In the genomic region with DNA sequence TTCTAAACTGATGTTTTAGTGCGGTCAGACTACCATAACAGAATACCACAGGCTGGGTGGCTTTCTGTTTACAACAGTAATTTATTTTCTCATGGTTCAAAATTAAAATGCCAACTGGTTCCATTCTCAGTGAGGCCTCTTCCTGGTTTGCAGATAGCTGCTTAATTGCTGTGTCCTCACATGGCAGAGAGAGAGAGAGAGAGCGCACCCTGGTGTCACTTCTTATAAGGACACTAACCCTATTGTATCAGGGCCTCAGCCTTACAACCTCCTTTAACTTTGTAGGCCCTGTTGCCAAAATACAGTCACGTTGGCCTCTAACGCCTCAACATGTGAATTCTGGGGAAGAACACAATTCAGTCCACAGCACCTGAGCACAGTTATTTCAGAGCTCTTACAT, we compare ENCODE assay signal across 8 cellular contexts. TPM values are rescaled to one million over a fixed set of nuclear protein-coding genes. Genes with fewer than 3 reads are reported as not detected.
DNase-seq lines count a peak whose midpoint lies in the region; ATAC-seq, FAIRE-seq and TF ChIP-seq lines count a peak whose summit lies in the region.

No MANE protein-coding gene starts in this region.

- ATAC-seq in GM18498 (IDR thresholded peaks at IDR 0.05; ENCODE audit: unreplicated experiment) (peak; percentile 89), HG02981 (IDR thresholded peaks at IDR 0.05; ENCODE audit: unreplicated experiment) (peak; percentile 66), HG02973 (IDR thresholded peaks at IDR 0.05; ENCODE audit: unreplicated experiment) (no peak)

- no peak for TF ChIP-seq POLR2A in endothelial cell of umbilical vein (IDR thresholded peaks at IDR 0.05; ENCODE audit: low read depth, low read length)

- no peaks in the 10 kb centered on the region for H3K9me1 ChIP-seq in endothelial cell of umbilical vein (replicated peaks; ENCODE audit: control insufficient read depth, extremely low read depth, insufficient read depth, low read length)

- FAIRE-seq in endothelial cell of umbilical vein (lab: Jason Lieb, UNC): peak; percentile 43

- no peaks in the 10 kb centered on the region for H3K27me3 ChIP-seq in endothelial cell of umbilical vein (ENCODE audit: control insufficient read depth in 2 of 2, insufficient read depth in 2 of 2, low read length in 2 of 2)
- no peaks in the 10 kb centered on the region for H3K27me3 ChIP-seq in MG63

- CTCF ChIA-PET in endothelial cell of umbilical vein (lab: Charles Lee): interaction anchor here (0.6 to 1.8 kb wide), 15 partner anchors 9 to 1137 kb away, joined by 3 to 12 read pairs (median 4); partner anchors contain the start of gene ZNF385B

- intact Hi-C loops in endothelial cell of umbilical vein (cut with micrococcal nuclease): loop anchor here (5.0 kb wide), 1 partner anchor 487 kb away; no protein-coding TSS in a partner anchor

- no peaks in the 10 kb centered on the region for H4K20me1 ChIP-seq in endothelial cell of umbilical vein (replicated peaks; ENCODE audit: control insufficient read depth, extremely low read depth, insufficient read depth, low read length)

- no peak overlapping the region for H3K27ac ChIP-seq in endothelial cell of umbilical vein (ENCODE audit: insufficient read depth, low read depth, low read length)

- H3K36me3 ChIP-seq in endothelial cell of umbilical vein (ENCODE audit: control insufficient read depth in 2 of 2, extremely low read depth in 1 of 2, insufficient read depth in 2 of 2, low read length in 2 of 2): no peaks in the 10 kb centered on the region
- no peaks in the 10 kb centered on the region for H3K36me3 ChIP-seq in MG63

- POLR2A ChIA-PET in endothelial cell of umbilical vein (lab: Charles Lee): no interaction called here

- dilution Hi-C loops in endothelial cell of umbilical vein (cut with MboI; ENCODE audit: extremely low pct_ligation_motif_present, low sequenced_read_pairs): no loop called here

- DNase-seq in AG09319 (ENCODE audit: extremely low read depth, low read depth) (no peak), NCI-H526 (lab: John Stamatoyannopoulos, UW) (peak; percentile 48 to 77), endothelial cell of umbilical vein (ENCODE audit: low read depth, low spot score) (peak; percentile 28), MG63 (no peak), NCI-H1048 (lab: John Stamatoyannopoulos, UW) (no peak)

- peak; percentile 19 for TF ChIP-seq CTCF in AG09319 (IDR thresholded peaks at IDR 0.05; ENCODE audit: low read depth, low read length)
- peak; percentile 30 to 49 for TF ChIP-seq CTCF in endothelial cell of umbilical vein (IDR thresholded peaks at IDR 0.05; ENCODE audit: extremely low read depth in 1 of 2, insufficient read depth in 1 of 2, low read depth in 1 of 2, low read length in 2 of 2)

- no peaks in the 10 kb centered on the region for H3K4me1 ChIP-seq in endothelial cell of umbilical vein (ENCODE audit: control insufficient read depth, extremely low read depth, insufficient read depth, low read length)

- H3K4me2 ChIP-seq in endothelial cell of umbilical vein (ENCODE audit: insufficient read depth, low read length): no peak overlapping the region

- H3K79me2 ChIP-seq in endothelial cell of umbilical vein (ENCODE audit: control insufficient read depth, insufficient read depth, low read length): no peaks in the 10 kb centered on the region

- no TSS peak for BruUV-seq in endothelial cell of umbilical vein (replicated peaks; lab: Mats Ljungman, UMichigan)

- H3K9me3 ChIP-seq in endothelial cell of umbilical vein (replicated peaks; ENCODE audit: control insufficient read depth, insufficient read depth, low read length): no peaks in the 10 kb centered on the region
- no peaks in the 10 kb centered on the region for H3K9me3 ChIP-seq in MG63

- H2AFZ ChIP-seq in endothelial cell of umbilical vein (ENCODE audit: low read depth, low read length): no peak overlapping the region

- H3K9ac ChIP-seq in endothelial cell of umbilical vein (replicated peaks; ENCODE audit: extremely low read depth, insufficient read depth, low read length): no peak overlapping the region

- H3K4me3 ChIP-seq in endothelial cell of umbilical vein (replicated peaks in 1 of 3; ENCODE audit: insufficient read depth in 1 of 3, low read depth in 1 of 3, low read length in 3 of 3) (no peak overlapping the region), MG63 (no peak overlapping the region)

TF ChIP-seq in endothelial cell of umbilical vein, 7 proteins besides CTCF, POLR2A, EP300 and RAD21:
- TF ChIP-seq EZH2 (IDR thresholded peaks at IDR 0.05; ENCODE audit: borderline replicate concordance, low read depth, low read length, severe bottlenecking) (no peak), MYC (IDR thresholded peaks at IDR 0.05; ENCODE audit: low read depth, low read length) (no peak), FOS (IDR thresholded peaks at IDR 0.05; ENCODE audit: borderline replicate concordance, insufficient read depth, low read length) (no peak), POLR2AphosphoS5 (IDR thresholded peaks at IDR 0.05; ENCODE audit: insufficient read depth, low read depth, low read length) (no peak), JUN (IDR thresholded peaks at IDR 0.05; ENCODE audit: borderline replicate concordance, insufficient read depth, insufficient read length, low read depth) (no peak)
- TF ChIP-seq, protein P1, sequence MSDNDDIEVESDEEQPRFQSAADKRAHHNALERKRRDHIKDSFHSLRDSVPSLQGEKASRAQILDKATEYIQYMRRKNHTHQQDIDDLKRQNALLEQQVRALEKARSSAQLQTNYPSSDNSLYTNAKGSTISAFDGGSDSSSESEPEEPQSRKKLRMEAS (IDR thresholded peaks at IDR 0.05; ENCODE audit: insufficient read depth, insufficient read length): no peak

RNA-seq across cellular contexts. Expression of gene ZNF385B, which starts 37.5 kb away (rescaled TPM):
- not detected in 2 replicates for total RNA-seq in endothelial cell of umbilical vein
- not detected in 2 replicates for polyA plus RNA-seq in endothelial cell of umbilical vein
- polyA plus RNA-seq in endothelial cell of umbilical vein (2011; cell fraction: cytosol; rRNA removed): not detected in 2 replicates
- polyA plus RNA-seq in endothelial cell of umbilical vein (2011; cell fraction: nucleus; rRNA removed): not detected in 2 replicates
- polyA plus RNA-seq in endothelial cell of umbilical vein (2012): not detected in 2 replicates
- polyA minus RNA-seq in endothelial cell of umbilical vein: not detected in 2 replicates
- polyA minus RNA-seq in endothelial cell of umbilical vein (2011; cell fraction: cytosol; rRNA and poly(A)+ RNA removed): not detected
- not detected in 2 replicates for polyA minus RNA-seq in endothelial cell of umbilical vein (2011; cell fraction: nucleus; rRNA and poly(A)+ RNA removed)
- total RNA-seq in MG63 (2014; rRNA removed; shearing (Covaris generic); ENCODE audit: low replicate concordance): not detected in 2 replicates

Comparison
In these comparisons a context has a peak if more than half of its experiments do, and no peak if none do; other contexts are left out.
1. DNase-seq: peak in NCI-H526 (2 of 2) and endothelial cell of umbilical vein (single experiment); none in AG09319 (single experiment), MG63 (single experiment) and NCI-H1048 (single experiment).